ENCODE assay signal across 22 cellular contexts in genomic region chr2:213678437-213679218, GRCh38.
A peak's percentile ranks its signal among the peaks of the same experiment; 100 is the strongest.
DNase-seq lines count a peak whose midpoint lies in the region; ATAC-seq, FAIRE-seq and TF ChIP-seq lines count a peak whose summit lies in the region.
"Had no signal": no experiment of that assay in that cellular context is flagged by ENCODE, and none has a peak within 500 bp of the region (broad histone marks: within the 10 kb centered on the region; RNA-seq: fewer than 3 reads in every experiment).

No MANE protein-coding gene starts in this region.

- H2BK15ac ChIP-seq in H9 (ENCODE audit: low read depth, low read length) = no peak overlapping the region

- no peaks in the 10 kb centered on the region; the same call in 1 of the 2 replicates for H3K27me3 Mint-ChIP-seq in H9 (ENCODE audit: low read depth)
- no peaks in the 10 kb centered on the region for H3K27me3 Mint-ChIP-seq in stimulated activated memory B cell treated with anti-CD40 and anti-IgM and Interleukin-4, amounts not matched to agents 10 μg/mL and 1 μg/mL and 100 μg/mL, for 72 hours
- H3K27me3 Mint-ChIP-seq: activated T-helper 17 cell treated with anti-CD3 and anti-CD28 coated beads, Interleukin-2, amount 50 U/mL, for 72 hours had no signal

- no peak for DNase-seq in H9
- DNase-seq in HT-29 (ENCODE audit: low spot score) = peak; percentile 9
- no peak for DNase-seq in small intestine
- DNase-seq in A673 (ENCODE audit: low spot score) = no peak
- DNase-seq: cortex of kidney, foreskin fibroblast, HFFc6, KBM-7, kidney glomerular epithelial cell, mesendoderm, natural killer cell, NCI-H2029 treated with DMSO at 0.1 percent for 48 hours, NCI-H510A, SHP77 treated with DMSO at 0.1 percent for 48 hours had no signal

- H3K79me2 ChIP-seq in H9 (ENCODE audit: insufficient read depth, low read length) = no peaks in the 10 kb centered on the region
- H3K79me2 ChIP-seq: parathyroid adenoma had no signal

- H4K20me1 ChIP-seq in H9 (ENCODE audit: control insufficient read depth, insufficient read depth, insufficient read length) = no peaks in the 10 kb centered on the region

- H3K9me3 ChIP-seq in H9 (ENCODE audit: control insufficient read depth, low read depth, low read length) = no peaks in the 10 kb centered on the region
- H3K9me3 ChIP-seq in small intestine (ENCODE audit: control insufficient read depth, low read depth) = no peaks in the 10 kb centered on the region
- peaks cover 3% of the 10 kb centered on the region for H3K9me3 ChIP-seq in A673 (ENCODE audit: low read depth, low read length, poor library complexity, severe bottlenecking)

- intact Hi-C loops in A673 (cut with micrococcal nuclease; ENCODE audit: unreplicated experiment) = no loop called here

- H4K91ac ChIP-seq in H9 (ENCODE audit: insufficient read length, low read depth, low read length) = no peak overlapping the region

- no peaks in the 10 kb centered on the region for H3K79me1 ChIP-seq in H9 (ENCODE audit: insufficient read depth, low read depth, low read length, poor library complexity, severe bottlenecking)

- peak overlapping the region in 1 of 3 experiments; percentile 23; a peak in 3 of 7 replicates for H3K27ac Mint-ChIP-seq in H9
- H3K27ac Mint-ChIP-seq in stimulated activated memory B cell treated with anti-CD40 and anti-IgM and Interleukin-4, amounts not matched to agents 10 μg/mL and 1 μg/mL and 100 μg/mL, for 72 hours = no peak overlapping the region
- H3K27ac Mint-ChIP-seq: activated T-helper 17 cell treated with anti-CD3 and anti-CD28 coated beads, Interleukin-2, amount 50 U/mL, for 72 hours; HFFc6; natural killer cell; T-helper 1 cell treated with Interleukin-12 subunit alpha and Interleukin-12 subunit beta and Interleukin-4 antibody, amounts not matched to agents 30 μg/mL and 1 μg/mL, for 36 hours had no signal

- no peak overlapping the region for H4K5ac ChIP-seq in H9 (ENCODE audit: insufficient read length, low read depth, low read length)

- H3K9me3 Mint-ChIP-seq in H9 = peaks cover 22 to 30% of the 10 kb centered on the region in 2 experiments
- no peaks in the 10 kb centered on the region for H3K9me3 Mint-ChIP-seq in stimulated activated memory B cell treated with anti-CD40 and anti-IgM and Interleukin-4, amounts not matched to agents 10 μg/mL and 1 μg/mL and 100 μg/mL, for 72 hours
- H3K9me3 Mint-ChIP-seq: activated T-helper 17 cell treated with anti-CD3 and anti-CD28 coated beads, Interleukin-2, amount 50 U/mL, for 72 hours; T-helper 1 cell treated with Interleukin-12 subunit alpha and Interleukin-12 subunit beta and Interleukin-4 antibody, amounts not matched to agents 30 μg/mL and 1 μg/mL, for 36 hours had no signal

- ATAC-seq in GM18873 (IDR thresholded peaks at IDR 0.05; ENCODE audit: low FRiP score, unreplicated experiment) (peak; percentile 72), HG03565 (IDR thresholded peaks at IDR 0.05; ENCODE audit: unreplicated experiment) (no peak)
- no peak for ATAC-seq in stimulated activated memory B cell treated with anti-CD40 and anti-IgM and Interleukin-4, amounts not matched to agents 10 μg/mL and 1 μg/mL and 100 μg/mL, for 72 hours
- ATAC-seq: activated T-helper 17 cell treated with anti-CD3 and anti-CD28 coated beads, Interleukin-2, amount 50 U/mL, for 72 hours; natural killer cell; sciatic nerve had no signal

- H3K4me3 Mint-ChIP-seq in H9 = no peak overlapping the region
- peak overlapping the region; percentile 13 for H3K4me3 Mint-ChIP-seq in stimulated activated memory B cell treated with anti-CD40 and anti-IgM and Interleukin-4, amounts not matched to agents 10 μg/mL and 1 μg/mL and 100 μg/mL, for 72 hours
- H3K4me3 Mint-ChIP-seq: activated T-helper 17 cell treated with anti-CD3 and anti-CD28 coated beads, Interleukin-2, amount 50 U/mL, for 72 hours; HFFc6; natural killer cell; T-helper 1 cell treated with Interleukin-12 subunit alpha and Interleukin-12 subunit beta and Interleukin-4 antibody, amounts not matched to agents 30 μg/mL and 1 μg/mL, for 36 hours had no signal

- no peak overlapping the region for H2AK5ac ChIP-seq in H9 (ENCODE audit: insufficient read length, low read length)

- H3K27me3 ChIP-seq in H9 (ENCODE audit: insufficient read depth, low read length) (no peaks in the 10 kb centered on the region), small intestine (ENCODE audit: control insufficient read depth in 2 of 2, insufficient read depth in 2 of 2, low read length in 2 of 2) (no peaks in the 10 kb centered on the region), A673 (replicated peaks; ENCODE audit: insufficient read depth, low read depth, low read length, poor library complexity) (no peaks in the 10 kb centered on the region)

- no peak overlapping the region for H3K4me2 ChIP-seq in H9 (ENCODE audit: insufficient read depth, insufficient read length, low read length)

- H2BK20ac ChIP-seq in H9 (ENCODE audit: low read depth, low read length, poor library complexity, severe bottlenecking) = no peak overlapping the region

- H2BK12ac ChIP-seq in H9 (ENCODE audit: insufficient read length, low read depth, low read length) = no peak overlapping the region

- no peak overlapping the region for H2BK120ac ChIP-seq in H9 (ENCODE audit: low read depth, low read length, poor library complexity, severe bottlenecking)

- H4K8ac ChIP-seq in H9 (replicated peaks; ENCODE audit: insufficient read length, low read depth, low read length) = peak overlapping the region; percentile 12

- H3K4me1 ChIP-seq in H9 (ENCODE audit: insufficient read depth, low read length) (no peaks in the 10 kb centered on the region), small intestine (ENCODE audit: control insufficient read depth in 2 of 2, insufficient read depth in 1 of 2, low read depth in 1 of 2, low read length in 1 of 2) (no peaks in the 10 kb centered on the region), A673 (ENCODE audit: insufficient read depth, low read length, poor library complexity, severe bottlenecking) (no peaks in the 10 kb centered on the region)
- H3K4me1 ChIP-seq: parathyroid adenoma had no signal

- no peak overlapping the region for H3K4ac ChIP-seq in H9 (ENCODE audit: low read depth, low read length)

- no peak overlapping the region for H3K4me3 ChIP-seq in small intestine (ENCODE audit: low read depth in 1 of 2, low read length in 2 of 2)
- H3K4me3 ChIP-seq in A673 (ENCODE audit: low read depth, low read length, poor library complexity, severe bottlenecking) = no peak overlapping the region

- H3K27ac ChIP-seq in H9 (ENCODE audit: insufficient read length, low read depth, low read length) (no peak overlapping the region), small intestine (ENCODE audit: low read depth in 1 of 2, low read length in 1 of 2) (no peak overlapping the region), A673 (ENCODE audit: low read depth, low read length, poor library complexity, severe bottlenecking) (no peak overlapping the region)
- H3K27ac ChIP-seq: HL-60, parathyroid adenoma had no signal

- no peak overlapping the region for H3K14ac ChIP-seq in H9 (ENCODE audit: insufficient read depth, low read length)

- H3K9ac ChIP-seq in H9 (ENCODE audit: extremely low read depth, insufficient read length, low read length) = no peak overlapping the region
- H3K9ac ChIP-seq: parathyroid adenoma had no signal

- no peak overlapping the region for H3K18ac ChIP-seq in H9 (ENCODE audit: insufficient read length, low read depth, low read length)

- H3K36me3 ChIP-seq in small intestine (ENCODE audit: control insufficient read depth in 2 of 2, insufficient read depth in 2 of 2, low read length in 2 of 2) (no peaks in the 10 kb centered on the region), A673 (ENCODE audit: insufficient read depth, low read length, poor library complexity, severe bottlenecking) (no peaks in the 10 kb centered on the region)

- CTCF ChIA-PET in A673 (lab: Charles Lee) = no interaction called here

- no peak overlapping the region for H2BK5ac ChIP-seq in H9 (ENCODE audit: insufficient read length, low read length)

- no peak overlapping the region for H2AFZ ChIP-seq in H9 (ENCODE audit: low read length)
- H2AFZ ChIP-seq: parathyroid adenoma had no signal

- POLR2A ChIA-PET in A673 (lab: Charles Lee; ENCODE audit: low non-redundant PET) = no interaction called here

- peaks cover 12 to 35% (median 26%) of the 10 kb centered on the region in 3 experiments for H3K36me3 Mint-ChIP-seq in H9 (ENCODE audit: insufficient read depth in 1 of 3, low read depth in 3 of 3)
- H3K36me3 Mint-ChIP-seq in stimulated activated memory B cell treated with anti-CD40 and anti-IgM and Interleukin-4, amounts not matched to agents 10 μg/mL and 1 μg/mL and 100 μg/mL, for 72 hours = no peaks in the 10 kb centered on the region
- H3K36me3 Mint-ChIP-seq: natural killer cell had no signal

- no peak overlapping the region for H3T11ph ChIP-seq in H9 (ENCODE audit: low read length)

- WGBS in H9 (ENCODE audit: extremely low coverage, insufficient read length, low lambda C conversion rate) = no CpG with 5 or more reads among the region's 6 CpGs
- 61 to 72% (median 68%) methylated on average over 5 to 6 of the region's 6 CpGs for WGBS in small intestine, 3 donors

- H3K23me2 ChIP-seq in H9 (ENCODE audit: insufficient read length, low read depth, low read length, poor library complexity, severe bottlenecking) = no peaks in the 10 kb centered on the region

- no peak for FAIRE-seq in small intestine (lab: Jason Lieb, UNC)

- no peak overlapping the region for H3K56ac ChIP-seq in H9 (ENCODE audit: insufficient read length, low read depth, low read length)

- no peaks in the 10 kb centered on the region; a peak in 1 of 4 replicates for H3K4me1 Mint-ChIP-seq in H9
- H3K4me1 Mint-ChIP-seq in stimulated activated memory B cell treated with anti-CD40 and anti-IgM and Interleukin-4, amounts not matched to agents 10 μg/mL and 1 μg/mL and 100 μg/mL, for 72 hours = no peaks in the 10 kb centered on the region
- H3K4me1 Mint-ChIP-seq: activated T-helper 17 cell treated with anti-CD3 and anti-CD28 coated beads, Interleukin-2, amount 50 U/mL, for 72 hours; natural killer cell had no signal

- BruUV-seq in A673 (replicated peaks; lab: Mats Ljungman, UMichigan) = no TSS peak

- TF ChIP-seq CTCF in H9 (conservative IDR thresholded peaks at IDR 0.05) (no peak), A673 (conservative IDR thresholded peaks at IDR 0.05; ENCODE audit: low read depth, low read length) (no peak)

- no peak overlapping the region for H3K23ac ChIP-seq in H9 (ENCODE audit: insufficient read length, low read depth, low read length)
